Comparison of ENCODE assay signal across 1 cellular context in the genomic region with DNA sequence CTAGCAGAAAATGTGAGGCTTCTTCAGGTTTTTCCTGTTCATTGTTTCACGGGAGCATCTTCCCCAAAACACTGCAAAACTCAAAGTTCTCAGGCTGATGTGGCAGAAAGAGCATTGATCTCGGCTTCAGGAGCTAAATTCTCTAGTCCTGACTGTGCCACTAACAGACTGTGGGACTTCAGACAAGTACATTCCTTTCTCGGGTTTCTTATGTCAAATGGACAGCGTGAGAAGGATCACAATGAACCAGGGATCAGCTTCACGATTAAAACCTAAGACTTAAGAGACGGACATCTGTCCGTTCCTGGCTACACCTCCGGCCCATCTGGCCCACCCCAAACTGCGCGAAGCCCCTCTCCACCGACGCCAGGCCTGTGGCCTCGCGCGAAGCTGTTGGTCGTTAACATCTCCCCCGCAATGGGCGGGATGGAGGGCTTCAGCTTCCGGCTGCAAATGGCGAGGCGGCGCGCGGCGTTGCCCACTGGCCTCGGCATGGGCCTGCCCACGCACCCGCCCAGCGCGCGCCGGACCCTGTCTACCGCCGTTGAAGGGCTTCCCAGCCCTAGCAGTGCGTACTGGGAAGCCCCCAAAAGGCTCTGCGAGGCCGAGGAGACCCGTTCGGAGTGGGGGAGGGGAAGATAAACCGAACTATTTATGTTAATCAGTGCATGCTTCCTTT.
TF ChIP-seq lines count a peak whose summit lies in the region.

No MANE protein-coding gene starts in this region.

TF ChIP-seq in K562, 482 proteins besides CTCF, POLR2A, EP300 and RAD21 (continued from another document):
- TF ChIP-seq BHLHE40 (IDR thresholded peaks at IDR 0.05; ENCODE audit: low read length) (peak; percentile 34; the same call in 1 of the 2 replicates), PHB (CRISPR knock-in tag; IDR thresholded peaks at IDR 0.05) (peak; percentile 64; the same call in 1 of the 2 replicates), XRCC5 (IDR thresholded peaks at IDR 0.05; ENCODE audit: low read depth, low read length) (0 out of 2 replicates have a peak, but pooled peaks have one; percentile 14), RBFOX2 (IDR thresholded peaks at IDR 0.05; ENCODE audit: low read depth, low read length) (peak; percentile 95), BRD4 (IDR thresholded peaks at IDR 0.05) (peak; percentile 98), SP1 (CRISPR knock-in tag; IDR thresholded peaks at IDR 0.05) (peak; percentile 85), ZBTB9 (CRISPR knock-in tag; IDR thresholded peaks at IDR 0.05) (0 out of 2 replicates have a peak, but pooled peaks have one; percentile 64), RB1 (IDR thresholded peaks at IDR 0.05; ENCODE audit: low read depth) (peak; percentile 81), GATA2 (CRISPR knock-in tag; IDR thresholded peaks at IDR 0.05) (no peak; the same call in 1 of the 2 replicates), USF1 (CRISPR knock-in tag; IDR thresholded peaks at IDR 0.05) (peak; percentile 40; the same call in 1 of the 2 replicates), ZNF3 (CRISPR knock-in tag; IDR thresholded peaks at IDR 0.05) (no peak), NFIC (IDR thresholded peaks at IDR 0.05) (peak; percentile 45), SP2 (IDR thresholded peaks at IDR 0.05; ENCODE audit: extremely low read depth, low read depth, low read length, poor library complexity, severe bottlenecking) (no peak), SRSF3 (IDR thresholded peaks at IDR 0.05; ENCODE audit: insufficient read depth, low read length) (0 out of 2 replicates have a peak, but pooled peaks have one; percentile 80), GABPB2 (CRISPR knock-in tag; conservative IDR thresholded peaks at IDR 0.05) (peak; percentile 69; the same call in 1 of the 2 replicates), THRAP3 (IDR thresholded peaks at IDR 0.05; ENCODE audit: borderline replicate concordance) (0 out of 2 replicates have a peak, but pooled peaks have one; percentile 47), NUFIP1 (IDR thresholded peaks at IDR 0.05; ENCODE audit: partially characterized antibody) (peak; percentile 83), SIN3A (IDR thresholded peaks at IDR 0.05; ENCODE audit: borderline replicate concordance in 2 of 2, control insufficient read depth in 1 of 2, low read depth in 2 of 2, low read length in 2 of 2) (no peak), NCOA1 (IDR thresholded peaks at IDR 0.05; ENCODE audit: low read depth) (peak; percentile 60; the same call in 1 of the 2 replicates), CAMTA2 (CRISPR knock-in tag; conservative IDR thresholded peaks at IDR 0.05) (0 out of 2 replicates have a peak, but pooled peaks have one; percentile 50), SAFB2 (IDR thresholded peaks at IDR 0.05; ENCODE audit: borderline replicate concordance, low read depth, low read length, severe bottlenecking) (no peak), PHF8 (IDR thresholded peaks at IDR 0.05; ENCODE audit: borderline replicate concordance, low read length) (peak; percentile 91; the same call in 1 of the 2 replicates), TAF1 (IDR thresholded peaks at IDR 0.05; ENCODE audit: control insufficient read depth, extremely low read depth, insufficient read depth, low read length, severe bottlenecking) (peak; percentile 96), CEBPG (CRISPR knock-in tag; IDR thresholded peaks at IDR 0.05) (peak; percentile 73), CEBPG (tag; conservative IDR thresholded peaks at IDR 0.05 in 1 of 2, IDR thresholded peaks at IDR 0.05 in 1 of 2) (no peak), ARNT (IDR thresholded peaks at IDR 0.05) (0 out of 4 replicates have a peak, but pooled peaks of 1 of the 2 experiments have one; percentile 20), HCFC1 (IDR thresholded peaks at IDR 0.05; ENCODE audit: low read depth, low read length) (peak; percentile 22; the same call in 1 of the 2 replicates), TCF3 (CRISPR knock-in tag; IDR thresholded peaks at IDR 0.05) (0 out of 2 replicates have a peak, but pooled peaks have one; percentile 28), KDM5B (IDR thresholded peaks at IDR 0.05; ENCODE audit: insufficient replicate concordance, low read depth, low read length) (peak; percentile 61), ZBTB7A (IDR thresholded peaks at IDR 0.05; ENCODE audit: borderline replicate concordance, control insufficient read depth, low read depth, low read length) (peak; percentile 88), CCAR2 (IDR thresholded peaks at IDR 0.05; ENCODE audit: low read depth, low read length) (no peak), PHB2 (IDR thresholded peaks at IDR 0.05; ENCODE audit: low read depth) (no peak), TEAD1 (CRISPR knock-in tag; IDR thresholded peaks at IDR 0.05) (peak; percentile 51 to 96; a peak in 3 of 4 replicates), SMAD4 (CRISPR knock-in tag; conservative IDR thresholded peaks at IDR 0.05) (peak; percentile 75), ZNF316 (IDR thresholded peaks at IDR 0.05) (no peak), TEAD4 (IDR thresholded peaks at IDR 0.05; ENCODE audit: low read length) (peak; percentile 41; the same call in 1 of the 2 replicates), TEAD4 (CRISPR knock-in tag; IDR thresholded peaks at IDR 0.05; ENCODE audit: borderline replicate concordance) (peak; percentile 85; the same call in 1 of the 2 replicates), PHF20 (IDR thresholded peaks at IDR 0.05; ENCODE audit: partially characterized antibody) (peak; percentile 90), MAFK (IDR thresholded peaks at IDR 0.05; ENCODE audit: low read length) (no peak), POLR2AphosphoS5 (IDR thresholded peaks at IDR 0.05; ENCODE audit: control insufficient read depth, insufficient read depth, low read depth, low read length) (peak; percentile 67; the same call in 1 of the 2 replicates)
